26 cellular contexts compared by ENCODE assay signal in the genomic region with DNA sequence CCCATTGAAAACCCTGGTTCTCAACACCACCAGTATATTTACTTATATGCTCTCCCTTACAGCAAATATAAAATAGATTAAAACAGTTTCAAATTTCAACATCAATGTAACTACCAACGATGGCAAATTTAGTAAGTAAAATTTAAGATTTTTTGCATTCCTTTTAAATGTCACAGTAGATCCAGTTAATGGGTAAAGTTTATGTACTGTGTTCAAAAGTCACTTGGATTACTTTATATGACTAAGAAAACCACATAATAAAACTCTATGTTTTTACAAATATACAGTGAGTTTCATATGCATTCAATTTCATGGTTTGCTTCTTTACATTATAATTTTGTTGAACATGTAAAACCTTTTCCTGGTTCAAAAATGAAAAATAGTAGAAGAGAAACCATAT.
"Had no signal": no experiment of that assay in that cellular context is flagged by ENCODE, and none has a peak within 500 bp of the region (broad histone marks: within the 10 kb centered on the region; RNA-seq: fewer than 3 reads in every experiment).

No MANE protein-coding gene starts in this region.

- H3K9me3 ChIP-seq: ascending aorta, breast epithelium, colonic mucosa, gastroesophageal sphincter, heart right ventricle had no signal

- H3K27ac ChIP-seq: ascending aorta, breast epithelium, cardiac muscle cell, colonic mucosa, epithelial cell of prostate, gastroesophageal sphincter, heart right ventricle had no signal

- H3K4me3 ChIP-seq: ascending aorta, breast epithelium, cardiac muscle cell, colonic mucosa, gastroesophageal sphincter, heart right ventricle had no signal

- H3K4me1 ChIP-seq: ascending aorta, breast epithelium, colonic mucosa, heart right ventricle had no signal

- H3K27me3 ChIP-seq: ascending aorta, breast epithelium, cardiac muscle cell, colonic mucosa, gastroesophageal sphincter, heart right ventricle had no signal

- H3K36me3 ChIP-seq: ascending aorta, breast epithelium, cardiac muscle cell, colonic mucosa, gastroesophageal sphincter, heart right ventricle had no signal

- ATAC-seq: activated CD4-positive, alpha-beta T cell treated with anti-CD3 and anti-CD28 coated beads for 36 hours; activated CD8-positive, alpha-beta memory T cell treated with anti-CD3 and anti-CD28 coated beads, Interleukin-2, amount 10 ng/mL, durations not matched to agents 7 days and 5 days; activated CD8-positive, alpha-beta T cell treated with anti-CD3 and anti-CD28 coated beads, Interleukin-2, amount 10 ng/mL, durations not matched to agents 7 days and 5 days; activated naive CD8-positive, alpha-beta T cell treated with anti-CD3 and anti-CD28 coated beads, Interleukin-2, amount 50 U/mL, for 24 hours; gastroesophageal sphincter; heart right ventricle had no signal

- DNase-seq: activated CD4-positive, alpha-beta memory T cell treated with anti-CD3 and anti-CD28 coated beads for 36 hours; activated CD4-positive, alpha-beta T cell treated with anti-CD3 and anti-CD28 coated beads for 36 hours; activated CD4-positive, alpha-beta T cell treated with anti-CD3 and anti-CD28 coated beads, Interleukin-2, amount 10 ng/mL, durations not matched to agents 24 days and 14 days; activated CD4-positive, CD25-positive, alpha-beta regulatory T cell; activated CD4-positive, CD25-positive, alpha-beta regulatory T cell treated with anti-CD3 and anti-CD28 coated beads, Interleukin-2, amount 50 U/mL, for 72 hours; activated CD8-positive, alpha-beta memory T cell treated with anti-CD3 and anti-CD28 coated beads, Interleukin-2, amount 10 ng/mL, durations not matched to agents 7 days and 5 days; activated CD8-positive, alpha-beta memory T cell treated with anti-CD3 and anti-CD28 coated beads, Interleukin-2, amount 50 U/mL, for 4 hours; activated CD8-positive, alpha-beta T cell treated with anti-CD3 and anti-CD28 coated beads, Interleukin-2, amount 10 ng/mL, durations not matched to agents 7 days and 5 days; activated effector memory CD4-positive, alpha-beta T cell treated with anti-CD3 and anti-CD28 coated beads, Interleukin-2, amount 50 U/mL, for 16 hours; activated naive CD4-positive, alpha-beta T cell treated with anti-CD3 and anti-CD28 coated beads for 36 hours; activated naive CD8-positive, alpha-beta T cell treated with anti-CD3 and anti-CD28 coated beads for 36 hours; activated naive CD8-positive, alpha-beta T cell treated with anti-CD3 and anti-CD28 coated beads, Interleukin-2, amount 50 U/mL, for 24 hours; activated T-cell treated with anti-CD3 and anti-CD28 coated beads, Interleukin-2, amount 50 U/mL, for 1 hour; activated T-cell treated with anti-CD3 and anti-CD28 coated beads, Interleukin-2, amount 50 U/mL, for 48 hours; central memory CD4-positive, alpha-beta T cell; cerebellar nuclear complex; colonic mucosa; effector CD8-positive, alpha-beta T cell; foreskin melanocyte; heart right ventricle; T-helper 2 cell had no signal
